Comparison of ENCODE assay signal across 2 cellular contexts in the genomic region with DNA sequence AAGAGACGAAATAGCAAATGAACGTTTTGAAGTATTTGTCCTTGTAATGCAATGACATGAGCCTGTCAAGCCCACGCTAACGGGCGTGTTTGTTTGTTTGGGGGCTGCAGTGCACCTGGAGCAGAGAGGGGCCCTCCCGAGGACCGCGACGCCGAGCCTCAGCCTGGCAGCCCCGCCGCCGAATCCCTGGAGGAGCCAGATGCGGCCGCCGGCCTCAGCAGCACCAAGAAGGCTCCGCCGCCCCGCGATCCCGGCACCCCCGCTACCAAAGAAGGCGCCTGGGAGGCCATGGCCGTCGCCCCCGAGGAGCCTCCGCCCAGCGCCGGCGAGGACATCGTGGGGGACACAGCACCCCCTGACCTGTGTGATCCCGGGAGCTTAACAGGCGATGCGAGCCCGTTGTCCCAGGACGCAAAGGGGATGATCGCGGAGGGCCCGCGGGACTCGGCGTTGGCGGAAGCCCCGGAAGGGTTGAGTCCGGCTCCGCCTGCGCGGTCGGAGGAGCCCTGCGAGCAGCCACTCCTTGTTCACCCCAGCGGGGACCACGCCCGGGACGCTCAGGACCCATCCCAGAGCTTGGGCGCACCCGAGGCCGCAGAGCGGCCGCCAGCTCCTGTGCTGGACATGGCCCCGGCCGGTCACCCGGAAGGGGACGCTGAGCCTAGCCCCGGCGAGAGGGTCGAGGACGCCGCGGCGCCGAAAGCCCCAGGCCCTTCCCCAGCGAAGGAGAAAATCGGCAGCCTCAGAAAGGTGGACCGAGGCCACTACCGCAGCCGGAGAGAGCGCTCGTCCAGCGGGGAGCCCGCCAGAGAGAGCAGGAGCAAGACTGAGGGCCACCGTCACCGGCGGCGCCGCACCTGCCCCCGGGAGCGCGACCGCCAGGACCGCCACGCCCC.
TF ChIP-seq lines count a peak whose summit lies in the region.

No MANE protein-coding gene starts in this region.

TF ChIP-seq in K562, 482 proteins besides CTCF, POLR2A, EP300 and RAD21 (continued from another document):
- peak; percentile 23 for TF ChIP-seq RBM22 (IDR thresholded peaks at IDR 0.05; ENCODE audit: low read depth, low read length, poor library complexity, severe bottlenecking)
- TF ChIP-seq MEF2D (tag; conservative IDR thresholded peaks at IDR 0.05; ENCODE audit: low read depth) = no peak
- no peak for TF ChIP-seq GTF2A2 (tag; IDR thresholded peaks at IDR 0.05)
- TF ChIP-seq, protein P1, sequence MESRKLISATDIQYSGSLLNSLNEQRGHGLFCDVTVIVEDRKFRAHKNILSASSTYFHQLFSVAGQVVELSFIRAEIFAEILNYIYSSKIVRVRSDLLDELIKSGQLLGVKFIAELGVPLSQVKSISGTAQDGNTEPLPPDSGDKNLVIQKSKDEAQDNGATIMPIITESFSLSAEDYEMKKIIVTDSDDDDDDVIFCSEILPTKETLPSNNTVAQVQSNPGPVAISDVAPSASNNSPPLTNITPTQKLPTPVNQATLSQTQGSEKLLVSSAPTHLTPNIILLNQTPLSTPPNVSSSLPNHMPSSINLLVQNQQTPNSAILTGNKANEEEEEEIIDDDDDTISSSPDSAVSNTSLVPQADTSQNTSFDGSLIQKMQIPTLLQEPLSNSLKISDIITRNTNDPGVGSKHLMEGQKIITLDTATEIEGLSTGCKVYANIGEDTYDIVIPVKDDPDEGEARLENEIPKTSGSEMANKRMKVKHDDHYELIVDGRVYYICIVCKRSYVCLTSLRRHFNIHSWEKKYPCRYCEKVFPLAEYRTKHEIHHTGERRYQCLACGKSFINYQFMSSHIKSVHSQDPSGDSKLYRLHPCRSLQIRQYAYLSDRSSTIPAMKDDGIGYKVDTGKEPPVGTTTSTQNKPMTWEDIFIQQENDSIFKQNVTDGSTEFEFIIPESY (CRISPR knock-in tag; IDR thresholded peaks at IDR 0.05) = peak; percentile 53
- TF ChIP-seq, protein P2, sequence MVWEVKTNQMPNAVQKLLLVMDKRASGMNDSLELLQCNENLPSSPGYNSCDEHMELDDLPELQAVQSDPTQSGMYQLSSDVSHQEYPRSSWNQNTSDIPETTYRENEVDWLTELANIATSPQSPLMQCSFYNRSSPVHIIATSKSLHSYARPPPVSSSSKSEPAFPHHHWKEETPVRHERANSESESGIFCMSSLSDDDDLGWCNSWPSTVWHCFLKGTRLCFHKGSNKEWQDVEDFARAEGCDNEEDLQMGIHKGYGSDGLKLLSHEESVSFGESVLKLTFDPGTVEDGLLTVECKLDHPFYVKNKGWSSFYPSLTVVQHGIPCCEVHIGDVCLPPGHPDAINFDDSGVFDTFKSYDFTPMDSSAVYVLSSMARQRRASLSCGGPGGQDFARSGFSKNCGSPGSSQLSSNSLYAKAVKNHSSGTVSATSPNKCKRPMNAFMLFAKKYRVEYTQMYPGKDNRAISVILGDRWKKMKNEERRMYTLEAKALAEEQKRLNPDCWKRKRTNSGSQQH (CRISPR knock-in tag; IDR thresholded peaks at IDR 0.05) = no peak
- no peak for TF ChIP-seq RFX5 (IDR thresholded peaks at IDR 0.05; ENCODE audit: low read depth, low read length)
- TF ChIP-seq KDM2B (CRISPR knock-in tag; IDR thresholded peaks at IDR 0.05) = no peak
- TF ChIP-seq, protein P3, sequence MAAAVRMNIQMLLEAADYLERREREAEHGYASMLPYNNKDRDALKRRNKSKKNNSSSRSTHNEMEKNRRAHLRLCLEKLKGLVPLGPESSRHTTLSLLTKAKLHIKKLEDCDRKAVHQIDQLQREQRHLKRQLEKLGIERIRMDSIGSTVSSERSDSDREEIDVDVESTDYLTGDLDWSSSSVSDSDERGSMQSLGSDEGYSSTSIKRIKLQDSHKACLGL (CRISPR knock-in tag; IDR thresholded peaks at IDR 0.05; ENCODE audit: borderline replicate concordance, poor library complexity, severe bottlenecking) = no peak
- no peak for TF ChIP-seq PYGO2 (tag; IDR thresholded peaks at IDR 0.05)
- TF ChIP-seq POLR2G (IDR thresholded peaks at IDR 0.05; ENCODE audit: low read depth, low read length) = peak; percentile 47; the same call in 1 of the 2 replicates
- TF ChIP-seq RBFOX2 (IDR thresholded peaks at IDR 0.05; ENCODE audit: low read depth, low read length) = no peak
- TF ChIP-seq STAG1 (CRISPR knock-in tag; IDR thresholded peaks at IDR 0.05; ENCODE audit: borderline replicate concordance) = no peak
- no peak for TF ChIP-seq ZNF584 (CRISPR knock-in tag; IDR thresholded peaks at IDR 0.05; ENCODE audit: low read depth)
- TF ChIP-seq NELFE (IDR thresholded peaks at IDR 0.05; ENCODE audit: insufficient read depth, insufficient read length) = no peak
- no peak for TF ChIP-seq NR2F6 (CRISPR knock-in tag; IDR thresholded peaks at IDR 0.05)
- peak; percentile 3 for TF ChIP-seq CCNT2 (IDR thresholded peaks at IDR 0.05; ENCODE audit: borderline replicate concordance, extremely low read depth, insufficient read length, low read depth, low read length)
- no peak for TF ChIP-seq MYNN (IDR thresholded peaks at IDR 0.05)
- no peak for TF ChIP-seq MYNN (CRISPR knock-in tag; IDR thresholded peaks at IDR 0.05)
- no peak for TF ChIP-seq L3MBTL2 (IDR thresholded peaks at IDR 0.05)

TF ChIP-seq in WTC11, 78 proteins besides CTCF, POLR2A, EP300 and RAD21 (continued from another document):
- TF ChIP-seq, protein P4, sequence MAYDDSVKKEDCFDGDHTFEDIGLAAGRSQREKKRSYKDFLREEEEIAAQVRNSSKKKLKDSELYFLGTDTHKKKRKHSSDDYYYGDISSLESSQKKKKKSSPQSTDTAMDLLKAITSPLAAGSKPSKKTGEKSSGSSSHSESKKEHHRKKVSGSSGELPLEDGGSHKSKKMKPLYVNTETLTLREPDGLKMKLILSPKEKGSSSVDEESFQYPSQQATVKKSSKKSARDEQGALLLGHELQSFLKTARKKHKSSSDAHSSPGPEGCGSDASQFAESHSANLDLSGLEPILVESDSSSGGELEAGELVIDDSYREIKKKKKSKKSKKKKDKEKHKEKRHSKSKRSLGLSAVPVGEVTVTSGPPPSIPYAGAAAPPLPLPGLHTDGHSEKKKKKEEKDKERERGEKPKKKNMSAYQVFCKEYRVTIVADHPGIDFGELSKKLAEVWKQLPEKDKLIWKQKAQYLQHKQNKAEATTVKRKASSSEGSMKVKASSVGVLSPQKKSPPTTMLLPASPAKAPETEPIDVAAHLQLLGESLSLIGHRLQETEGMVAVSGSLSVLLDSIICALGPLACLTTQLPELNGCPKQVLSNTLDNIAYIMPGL (CRISPR knock-in tag; IDR thresholded peaks at IDR 0.05) = no peak
- TF ChIP-seq ZNF423 (CRISPR knock-in tag; IDR thresholded peaks at IDR 0.05) (no peak), SMAD4 (CRISPR knock-in tag; IDR thresholded peaks at IDR 0.05) (no peak), SOX15 (CRISPR knock-in tag; IDR thresholded peaks at IDR 0.05) (no peak)
